ENCODE assay signal across 1 cellular context in genomic region chr1:64172458-64172983, GRCh38.
TF ChIP-seq lines count a peak whose summit lies in the region.

No MANE protein-coding gene starts in this region.

TF ChIP-seq in GM12878, 131 proteins besides CTCF, POLR2A, EP300 and RAD21 (continued from another document):
- TF ChIP-seq PKNOX1 (IDR thresholded peaks at IDR 0.05) (no peak), RELB (IDR thresholded peaks at IDR 0.05; ENCODE audit: low read depth) (no peak), TARDBP (IDR thresholded peaks at IDR 0.05; ENCODE audit: borderline replicate concordance) (no peak), SREBF2 (IDR thresholded peaks at IDR 0.05; ENCODE audit: low read length) (no peak), RCOR1 (conservative IDR thresholded peaks at IDR 0.05; ENCODE audit: low read depth, low read length) (no peak), ASH2L (IDR thresholded peaks at IDR 0.05; ENCODE audit: borderline replicate concordance, low read depth) (no peak), GATAD2B (conservative IDR thresholded peaks at IDR 0.05; ENCODE audit: low read depth) (no peak), RBBP5 (conservative IDR thresholded peaks at IDR 0.05) (no peak), STAT3 (IDR thresholded peaks at IDR 0.05; ENCODE audit: low read depth, low read length) (no peak), MEF2B (IDR thresholded peaks at IDR 0.05; ENCODE audit: partially characterized antibody, poor library complexity, severe bottlenecking) (no peak), ZBTB11 (CRISPR knock-in tag; IDR thresholded peaks at IDR 0.05) (no peak), HSF1 (IDR thresholded peaks at IDR 0.05; ENCODE audit: low read depth, low read length) (no peak), EED (IDR thresholded peaks at IDR 0.05; ENCODE audit: low read depth) (no peak), ZBTB4 (CRISPR knock-in tag; IDR thresholded peaks at IDR 0.05) (no peak), ATF2 (IDR thresholded peaks at IDR 0.05; ENCODE audit: low read length) (no peak), ZNF592 (IDR thresholded peaks at IDR 0.05) (no peak), RELA (IDR thresholded peaks at IDR 0.05; ENCODE audit: borderline replicate concordance, partially characterized antibody) (no peak), FOXM1 (IDR thresholded peaks at IDR 0.05; ENCODE audit: low read depth, low read length) (no peak; the same call in 1 of the 2 replicates), NFYA (IDR thresholded peaks at IDR 0.05; ENCODE audit: borderline replicate concordance, low read depth, low read length) (no peak), PML (IDR thresholded peaks at IDR 0.05; ENCODE audit: low read length) (no peak; the same call in 1 of the 2 replicates), CEBPB (IDR thresholded peaks at IDR 0.05; ENCODE audit: borderline replicate concordance in 1 of 2, low read depth in 2 of 2, low read length in 2 of 2) (0 out of 4 replicates have a peak, but pooled peaks of 1 of the 2 experiments have one; percentile 39), CEBPZ (IDR thresholded peaks at IDR 0.05; ENCODE audit: low read depth, low read length) (no peak), BHLHE40 (IDR thresholded peaks at IDR 0.05; ENCODE audit: borderline replicate concordance in 1 of 2, low read depth in 2 of 2, low read length in 1 of 2) (no peak), JUNB (IDR thresholded peaks at IDR 0.05) (peak; percentile 10; the same call in 1 of the 2 replicates), RUNX3 (IDR thresholded peaks at IDR 0.05; ENCODE audit: low read length) (peak; percentile 59; the same call in 1 of the 2 replicates)
TF ChIP-seq in GM12878: peak in this region for 9.
